In the genomic region with DNA sequence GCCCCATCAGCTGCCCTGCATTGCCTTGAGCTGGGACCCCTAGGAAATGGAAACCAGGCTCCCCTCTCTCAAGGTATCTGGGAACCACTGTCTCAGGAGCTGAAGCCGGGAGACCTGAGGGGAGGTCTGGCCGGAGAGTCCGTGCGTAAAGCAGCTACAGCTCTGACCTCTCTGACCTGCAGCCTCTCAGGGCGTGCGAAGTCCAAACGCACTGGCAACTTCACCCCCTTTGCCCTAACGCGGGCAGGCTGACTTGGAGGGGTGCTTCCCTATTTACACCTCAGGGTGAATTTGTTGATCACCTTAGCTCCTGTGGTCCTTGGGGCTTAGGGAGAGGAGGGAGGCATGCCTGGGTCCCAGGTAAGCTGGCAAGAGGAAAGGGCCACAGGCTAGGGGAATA, we compare ENCODE assay signal across 2 cellular contexts.
TF ChIP-seq lines count a peak whose summit lies in the region.

No MANE protein-coding gene starts in this region.

TF ChIP-seq in HepG2, 621 proteins besides CTCF, POLR2A, EP300 and RAD21:
- 0 out of 2 replicates have a peak, but pooled peaks have one; percentile 12 for TF ChIP-seq HNF4A (CRISPR knock-in tag; IDR thresholded peaks at IDR 0.05)
- peak; percentile 51 to 52; a peak in 3 of 4 replicates for TF ChIP-seq NR2F1 (CRISPR knock-in tag; IDR thresholded peaks at IDR 0.05)
- 0 out of 2 replicates have a peak, but pooled peaks have one; percentile 29 for TF ChIP-seq HNRNPL (IDR thresholded peaks at IDR 0.05; ENCODE audit: low read depth, low read length)
- TF ChIP-seq, protein P1, sequence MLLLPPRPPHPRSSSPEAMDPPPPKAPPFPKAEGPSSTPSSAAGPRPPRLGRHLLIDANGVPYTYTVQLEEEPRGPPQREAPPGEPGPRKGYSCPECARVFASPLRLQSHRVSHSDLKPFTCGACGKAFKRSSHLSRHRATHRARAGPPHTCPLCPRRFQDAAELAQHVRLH (CRISPR knock-in tag; IDR thresholded peaks at IDR 0.05; ENCODE audit: borderline replicate concordance, low read depth), result no peak
- TF ChIP-seq ZBTB38 (CRISPR knock-in tag; IDR thresholded peaks at IDR 0.05), result no peak
- no peak for TF ChIP-seq NR2F6 (IDR thresholded peaks at IDR 0.05)
- 0 out of 2 replicates have a peak, but pooled peaks have one; percentile 7 for TF ChIP-seq NR2F6 (CRISPR knock-in tag; IDR thresholded peaks at IDR 0.05)

TF ChIP-seq in liver, 16 proteins besides CTCF, POLR2A, EP300 and RAD21:
- TF ChIP-seq SP1 (IDR thresholded peaks at IDR 0.05) (no peak), RXRA (IDR thresholded peaks at IDR 0.05) (peak in 1 of 2 donors; percentile 27), HNF4A (conservative IDR thresholded peaks at IDR 0.05) (peak in 1 of 2 donors; percentile 52), TAF1 (conservative IDR thresholded peaks at IDR 0.05) (no peak), NR2F2 (IDR thresholded peaks at IDR 0.05) (peak; percentile 28)
- TF ChIP-seq, protein P2, sequence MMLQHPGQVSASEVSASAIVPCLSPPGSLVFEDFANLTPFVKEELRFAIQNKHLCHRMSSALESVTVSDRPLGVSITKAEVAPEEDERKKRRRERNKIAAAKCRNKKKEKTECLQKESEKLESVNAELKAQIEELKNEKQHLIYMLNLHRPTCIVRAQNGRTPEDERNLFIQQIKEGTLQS (IDR thresholded peaks at IDR 0.05), result no peak
